ENCODE assay signal across 7 cellular contexts in genomic region chr2:29469961-29470360, GRCh38.
"Had no signal": no experiment of that assay in that cellular context is flagged by ENCODE, and none has a peak within 500 bp of the region (broad histone marks: within the 10 kb centered on the region; RNA-seq: fewer than 3 reads in every experiment).

No MANE protein-coding gene starts in this region.

- H3K27ac ChIP-seq: HL-60, KMS-11 had no signal

- H3K4me2 ChIP-seq: KMS-11 had no signal

- DNase-seq: IMR-90, KBM-7, KG1 had no signal

- H3K9ac ChIP-seq: KMS-11 had no signal

- ATAC-seq: HepG2 had no signal

- FAIRE-seq: HepG2, HTR-8/SVneo had no signal
